In the genomic region with DNA sequence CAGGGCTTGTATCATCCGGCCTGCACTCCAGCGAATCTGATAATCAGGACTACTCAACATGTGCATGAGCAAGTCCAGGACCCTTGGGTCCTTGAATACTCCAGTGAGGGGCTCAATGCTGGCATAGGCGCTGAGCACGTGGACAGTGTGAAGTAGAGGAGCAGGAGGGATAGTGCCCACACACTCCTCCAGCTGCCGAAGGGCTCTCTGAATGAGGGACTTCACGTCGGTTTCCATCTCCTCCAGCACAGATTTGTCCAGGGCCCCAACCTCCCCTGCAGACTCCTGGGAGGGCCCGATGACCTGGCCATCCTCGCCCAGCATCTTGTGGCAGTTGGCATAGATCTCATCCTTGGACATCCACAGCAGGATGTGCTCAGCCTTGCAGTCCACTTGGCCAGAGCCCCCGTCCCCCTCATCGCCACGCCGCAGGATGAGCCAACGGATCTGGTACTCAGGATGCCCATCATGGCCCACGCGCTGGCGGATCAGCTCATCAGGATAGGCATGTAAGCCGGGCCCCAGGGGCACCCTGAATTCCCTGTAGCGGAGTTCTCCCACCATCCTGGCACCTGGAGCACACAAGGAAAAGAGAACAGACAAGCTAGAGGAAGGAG, we compare ENCODE assay signal across 1 cellular context.
TF ChIP-seq lines count a peak whose summit lies in the region.

No MANE protein-coding gene starts in this region.

TF ChIP-seq in GM12878, 131 proteins besides CTCF, POLR2A, EP300 and RAD21:
- TF ChIP-seq SPI1 (IDR thresholded peaks at IDR 0.05; ENCODE audit: borderline replicate concordance, insufficient read depth, low read depth, low read length) (no peak), EZH2 (IDR thresholded peaks at IDR 0.05; ENCODE audit: borderline replicate concordance, control insufficient read depth, low read depth, low read length) (no peak), TCF3 (IDR thresholded peaks at IDR 0.05; ENCODE audit: borderline replicate concordance, insufficient read depth, low read depth, low read length) (no peak), SP1 (IDR thresholded peaks at IDR 0.05; ENCODE audit: low read depth, low read length) (no peak), NFIC (IDR thresholded peaks at IDR 0.05; ENCODE audit: low read depth, low read length) (no peak), SIX5 (IDR thresholded peaks at IDR 0.05; ENCODE audit: low read depth, low read length, severe bottlenecking) (no peak), ZBED1 (IDR thresholded peaks at IDR 0.05; ENCODE audit: borderline replicate concordance) (no peak), STAT3 (IDR thresholded peaks at IDR 0.05; ENCODE audit: low read depth, low read length) (no peak), RBBP5 (conservative IDR thresholded peaks at IDR 0.05) (no peak), MEF2B (IDR thresholded peaks at IDR 0.05; ENCODE audit: partially characterized antibody, poor library complexity, severe bottlenecking) (no peak), BRCA1 (IDR thresholded peaks at IDR 0.05; ENCODE audit: low read depth, low read length) (no peak), RFX5 (IDR thresholded peaks at IDR 0.05; ENCODE audit: low read depth, low read length) (no peak), SUPT20H (IDR thresholded peaks at IDR 0.05; ENCODE audit: borderline replicate concordance, control insufficient read depth, low read depth, low read length) (no peak), ESRRA (IDR thresholded peaks at IDR 0.05; ENCODE audit: low read length) (no peak), TAF1 (IDR thresholded peaks at IDR 0.05; ENCODE audit: borderline replicate concordance, low read depth, low read length) (no peak)
- TF ChIP-seq, protein P1, sequence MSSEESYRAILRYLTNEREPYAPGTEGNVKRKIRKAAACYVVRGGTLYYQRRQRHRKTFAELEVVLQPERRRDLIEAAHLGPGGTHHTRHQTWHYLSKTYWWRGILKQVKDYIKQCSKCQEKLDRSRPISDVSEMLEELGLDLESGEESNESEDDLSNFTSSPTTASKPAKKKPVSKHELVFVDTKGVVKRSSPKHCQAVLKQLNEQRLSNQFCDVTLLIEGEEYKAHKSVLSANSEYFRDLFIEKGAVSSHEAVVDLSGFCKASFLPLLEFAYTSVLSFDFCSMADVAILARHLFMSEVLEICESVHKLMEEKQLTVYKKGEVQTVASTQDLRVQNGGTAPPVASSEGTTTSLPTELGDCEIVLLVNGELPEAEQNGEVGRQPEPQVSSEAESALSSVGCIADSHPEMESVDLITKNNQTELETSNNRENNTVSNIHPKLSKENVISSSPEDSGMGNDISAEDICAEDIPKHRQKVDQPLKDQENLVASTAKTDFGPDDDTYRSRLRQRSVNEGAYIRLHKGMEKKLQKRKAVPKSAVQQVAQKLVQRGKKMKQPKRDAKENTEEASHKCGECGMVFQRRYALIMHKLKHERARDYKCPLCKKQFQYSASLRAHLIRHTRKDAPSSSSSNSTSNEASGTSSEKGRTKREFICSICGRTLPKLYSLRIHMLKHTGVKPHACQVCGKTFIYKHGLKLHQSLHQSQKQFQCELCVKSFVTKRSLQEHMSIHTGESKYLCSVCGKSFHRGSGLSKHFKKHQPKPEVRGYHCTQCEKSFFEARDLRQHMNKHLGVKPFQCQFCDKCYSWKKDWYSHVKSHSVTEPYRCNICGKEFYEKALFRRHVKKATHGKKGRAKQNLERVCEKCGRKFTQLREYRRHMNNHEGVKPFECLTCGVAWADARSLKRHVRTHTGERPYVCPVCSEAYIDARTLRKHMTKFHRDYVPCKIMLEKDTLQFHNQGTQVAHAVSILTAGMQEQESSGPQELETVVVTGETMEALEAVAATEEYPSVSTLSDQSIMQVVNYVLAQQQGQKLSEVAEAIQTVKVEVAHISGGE (CRISPR knock-in tag; IDR thresholded peaks at IDR 0.05): no peak
- TF ChIP-seq, protein P2, sequence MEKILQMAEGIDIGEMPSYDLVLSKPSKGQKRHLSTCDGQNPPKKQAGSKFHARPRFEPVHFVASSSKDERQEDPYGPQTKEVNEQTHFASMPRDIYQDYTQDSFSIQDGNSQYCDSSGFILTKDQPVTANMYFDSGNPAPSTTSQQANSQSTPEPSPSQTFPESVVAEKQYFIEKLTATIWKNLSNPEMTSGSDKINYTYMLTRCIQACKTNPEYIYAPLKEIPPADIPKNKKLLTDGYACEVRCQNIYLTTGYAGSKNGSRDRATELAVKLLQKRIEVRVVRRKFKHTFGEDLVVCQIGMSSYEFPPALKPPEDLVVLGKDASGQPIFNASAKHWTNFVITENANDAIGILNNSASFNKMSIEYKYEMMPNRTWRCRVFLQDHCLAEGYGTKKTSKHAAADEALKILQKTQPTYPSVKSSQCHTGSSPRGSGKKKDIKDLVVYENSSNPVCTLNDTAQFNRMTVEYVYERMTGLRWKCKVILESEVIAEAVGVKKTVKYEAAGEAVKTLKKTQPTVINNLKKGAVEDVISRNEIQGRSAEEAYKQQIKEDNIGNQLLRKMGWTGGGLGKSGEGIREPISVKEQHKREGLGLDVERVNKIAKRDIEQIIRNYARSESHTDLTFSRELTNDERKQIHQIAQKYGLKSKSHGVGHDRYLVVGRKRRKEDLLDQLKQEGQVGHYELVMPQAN (conservative IDR thresholded peaks at IDR 0.05): no peak
- TF ChIP-seq, protein P3, sequence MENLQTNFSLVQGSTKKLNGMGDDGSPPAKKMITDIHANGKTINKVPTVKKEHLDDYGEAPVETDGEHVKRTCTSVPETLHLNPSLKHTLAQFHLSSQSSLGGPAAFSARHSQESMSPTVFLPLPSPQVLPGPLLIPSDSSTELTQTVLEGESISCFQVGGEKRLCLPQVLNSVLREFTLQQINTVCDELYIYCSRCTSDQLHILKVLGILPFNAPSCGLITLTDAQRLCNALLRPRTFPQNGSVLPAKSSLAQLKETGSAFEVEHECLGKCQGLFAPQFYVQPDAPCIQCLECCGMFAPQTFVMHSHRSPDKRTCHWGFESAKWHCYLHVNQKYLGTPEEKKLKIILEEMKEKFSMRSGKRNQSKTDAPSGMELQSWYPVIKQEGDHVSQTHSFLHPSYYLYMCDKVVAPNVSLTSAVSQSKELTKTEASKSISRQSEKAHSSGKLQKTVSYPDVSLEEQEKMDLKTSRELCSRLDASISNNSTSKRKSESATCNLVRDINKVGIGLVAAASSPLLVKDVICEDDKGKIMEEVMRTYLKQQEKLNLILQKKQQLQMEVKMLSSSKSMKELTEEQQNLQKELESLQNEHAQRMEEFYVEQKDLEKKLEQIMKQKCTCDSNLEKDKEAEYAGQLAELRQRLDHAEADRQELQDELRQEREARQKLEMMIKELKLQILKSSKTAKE (IDR thresholded peaks at IDR 0.05; ENCODE audit: low read depth, poor library complexity, severe bottlenecking): no peak
- TF ChIP-seq, protein P4, sequence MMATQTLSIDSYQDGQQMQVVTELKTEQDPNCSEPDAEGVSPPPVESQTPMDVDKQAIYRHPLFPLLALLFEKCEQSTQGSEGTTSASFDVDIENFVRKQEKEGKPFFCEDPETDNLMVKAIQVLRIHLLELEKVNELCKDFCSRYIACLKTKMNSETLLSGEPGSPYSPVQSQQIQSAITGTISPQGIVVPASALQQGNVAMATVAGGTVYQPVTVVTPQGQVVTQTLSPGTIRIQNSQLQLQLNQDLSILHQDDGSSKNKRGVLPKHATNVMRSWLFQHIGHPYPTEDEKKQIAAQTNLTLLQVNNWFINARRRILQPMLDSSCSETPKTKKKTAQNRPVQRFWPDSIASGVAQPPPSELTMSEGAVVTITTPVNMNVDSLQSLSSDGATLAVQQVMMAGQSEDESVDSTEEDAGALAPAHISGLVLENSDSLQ (IDR thresholded peaks at IDR 0.05): no peak
- TF ChIP-seq, protein P5, sequence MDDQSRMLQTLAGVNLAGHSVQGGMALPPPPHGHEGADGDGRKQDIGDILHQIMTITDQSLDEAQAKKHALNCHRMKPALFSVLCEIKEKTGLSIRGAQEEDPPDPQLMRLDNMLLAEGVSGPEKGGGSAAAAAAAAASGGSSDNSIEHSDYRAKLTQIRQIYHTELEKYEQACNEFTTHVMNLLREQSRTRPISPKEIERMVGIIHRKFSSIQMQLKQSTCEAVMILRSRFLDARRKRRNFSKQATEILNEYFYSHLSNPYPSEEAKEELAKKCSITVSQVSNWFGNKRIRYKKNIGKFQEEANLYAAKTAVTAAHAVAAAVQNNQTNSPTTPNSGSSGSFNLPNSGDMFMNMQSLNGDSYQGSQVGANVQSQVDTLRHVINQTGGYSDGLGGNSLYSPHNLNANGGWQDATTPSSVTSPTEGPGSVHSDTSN (IDR thresholded peaks at IDR 0.05; ENCODE audit: insufficient replicate concordance, low read depth, low read length): no peak
TF ChIP-seq in GM12878: peak in this region for 0.
